ENCODE assay signal across 1 cellular context in genomic region chr17:61160789-61161440, GRCh38.
TF ChIP-seq lines count a peak whose summit lies in the region.

No MANE protein-coding gene starts in this region.

TF ChIP-seq in SK-N-SH, 30 proteins besides CTCF, POLR2A, EP300 and RAD21 (continued from another document):
- TF ChIP-seq POLR2AphosphoS5 (IDR thresholded peaks at IDR 0.05; ENCODE audit: low read depth, low read length): 0 out of 2 replicates have a peak, but pooled peaks have one; percentile 27
